Comparison of ENCODE assay signal across 12 cellular contexts in the genomic region with DNA sequence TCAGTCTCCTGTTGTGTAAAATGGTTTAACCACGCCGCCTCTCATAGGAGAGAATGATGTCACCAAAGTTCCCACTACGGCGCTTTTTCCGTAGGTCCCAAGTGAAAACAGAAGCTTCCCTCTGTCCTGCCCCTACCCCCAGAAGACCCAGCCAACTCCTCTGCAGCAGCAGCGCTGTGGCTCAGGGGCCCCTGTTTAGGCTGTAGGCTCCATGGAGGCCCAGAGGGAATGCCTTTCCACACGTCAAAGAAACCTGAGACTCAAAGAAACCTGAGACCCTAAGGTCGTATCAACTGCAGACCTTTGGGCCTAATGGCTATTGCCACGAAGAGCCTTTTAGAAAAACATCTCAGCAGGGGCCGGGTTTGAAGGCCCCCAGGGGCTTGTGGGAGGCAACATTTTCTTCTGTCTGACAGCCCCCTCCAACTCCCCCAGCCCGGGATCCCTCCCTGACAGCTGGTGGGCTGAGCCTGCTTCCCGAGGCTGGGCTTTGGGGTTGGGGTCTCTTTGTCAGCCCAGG. TPM values are rescaled to one million over a fixed set of nuclear protein-coding genes. Genes with fewer than 3 reads are reported as not detected.
A peak's percentile ranks its signal among the peaks of the same experiment; 100 is the strongest.
DNase-seq lines count a peak whose midpoint lies in the region; ATAC-seq lines count a peak whose summit lies in the region.
"Had no signal": no experiment of that assay in that cellular context is flagged by ENCODE, and none has a peak within 500 bp of the region (broad histone marks: within the 10 kb centered on the region; RNA-seq: fewer than 3 reads in every experiment).

No MANE protein-coding gene starts in this region.

- H3K36me3 Mint-ChIP-seq in T-helper 17 cell (ENCODE audit: low read depth), result no peaks in the 10 kb centered on the region

- peaks cover 28% of the 10 kb centered on the region for H3K4me1 Mint-ChIP-seq in T-helper 17 cell

- no peak overlapping the region for H3K27ac ChIP-seq in caudate nucleus (ENCODE audit: low read depth, low read length)
- H3K27ac ChIP-seq: body of pancreas, uterus had no signal

- H3K4me3 Mint-ChIP-seq in T-helper 17 cell, result no peak overlapping the region

- peak; percentile 17 for DNase-seq in activated T-cell treated with anti-CD3 and anti-CD28 coated beads for 24 hours (ENCODE audit: low read depth)
- DNase-seq in activated T-cell treated with anti-CD3 and anti-CD28 coated beads for 4 hours, result no peak
- DNase-seq in T-helper 17 cell, result no peak
- DNase-seq in left kidney (ENCODE audit: low read depth, low spot score), result peak; percentile 87
- DNase-seq in stimulated activated CD8-positive, alpha-beta memory T cell treated with anti-CD3 and anti-CD28 coated beads, Interleukin-4, amount 100 ng/mL, for 48 hours, result peak; percentile 69
- DNase-seq in caudate nucleus (lab: John Stamatoyannopoulos, UW), result no peak
- no peak for DNase-seq in NCI-H1436 (lab: John Stamatoyannopoulos, UW)
- no peak for DNase-seq in cortex of kidney (lab: John Stamatoyannopoulos, UW)
- DNase-seq: body of pancreas, EL, left cardiac atrium, uterus had no signal

- H3K27me3 Mint-ChIP-seq in T-helper 17 cell, result no peaks in the 10 kb centered on the region

- H3K27ac Mint-ChIP-seq in T-helper 17 cell, result peak overlapping the region; percentile 80

- H3K9me3 ChIP-seq in T-helper 17 cell (ENCODE audit: control insufficient read depth, low read length, poor library complexity, severe bottlenecking), result no peaks in the 10 kb centered on the region
- H3K9me3 ChIP-seq: body of pancreas, uterus had no signal

- ATAC-seq in T-helper 17 cell, result no peak
- ATAC-seq: body of pancreas, left cardiac atrium had no signal

RNA-seq across cellular contexts. Expression of a gene that starts 43.1 kb away (rescaled TPM):
- total RNA-seq in T-helper 17 cell, result 1 to 10 TPM; 5.7 to 8.9 TPM

Comparison
In these comparisons a context has a peak if more than half of its experiments do, and no peak if none do; other contexts are left out.
1. DNase-seq: peak in activated T-cell treated with anti-CD3 and anti-CD28 coated beads for 24 hours (single experiment), left kidney (single experiment) and stimulated activated CD8-positive, alpha-beta memory T cell treated with anti-CD3 and anti-CD28 coated beads, Interleukin-4, amount 100 ng/mL, for 48 hours (single experiment); none in activated T-cell treated with anti-CD3 and anti-CD28 coated beads for 4 hours (single experiment), T-helper 17 cell (0 of 3), caudate nucleus (0 of 61), NCI-H1436 (single experiment) and cortex of kidney (single experiment).